ENCODE assay signal across 8 cellular contexts in the genomic region with DNA sequence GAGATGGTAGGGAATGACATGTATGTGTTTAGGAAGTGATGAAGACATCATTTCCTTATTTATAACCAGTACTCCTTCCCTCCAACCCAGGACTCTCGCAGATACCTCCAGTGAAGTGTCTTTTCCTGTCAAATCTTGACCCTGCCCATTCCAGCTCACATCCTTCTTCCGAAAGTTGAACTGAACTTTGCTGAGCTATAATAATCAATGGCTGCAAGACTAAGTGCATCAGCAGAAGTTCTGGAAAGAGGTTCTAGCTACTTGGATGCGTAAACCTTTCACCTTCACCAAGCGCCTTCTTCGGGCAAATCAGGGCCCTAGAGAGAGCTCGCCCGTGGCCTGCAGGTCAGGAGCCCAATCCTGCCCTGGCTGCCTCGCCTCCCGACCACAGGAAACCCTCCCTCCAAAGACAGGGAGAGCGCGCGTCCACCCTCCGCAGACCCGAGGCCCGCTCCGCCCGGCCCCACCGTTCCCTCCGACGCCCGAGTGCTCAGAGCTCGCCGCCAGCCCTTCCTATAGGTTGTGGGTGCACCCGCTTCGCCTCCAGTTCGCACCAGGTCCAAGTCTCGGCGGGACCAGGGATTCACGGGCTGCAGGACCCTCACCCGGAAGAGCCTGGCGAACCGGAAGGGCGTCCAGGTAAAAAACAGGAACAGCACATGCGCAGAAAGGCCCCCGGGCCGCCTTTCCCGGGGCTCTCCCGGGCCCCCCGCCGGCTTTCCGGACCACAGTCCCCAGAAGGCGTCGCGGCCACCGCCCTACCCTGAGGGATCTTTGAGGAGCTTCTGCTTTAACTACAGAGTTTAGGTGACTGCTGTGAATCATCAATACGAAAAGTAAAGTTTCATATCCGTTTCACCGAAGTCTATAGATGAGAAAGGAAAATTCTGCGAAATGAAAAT. TPM values are rescaled to one million over a fixed set of nuclear protein-coding genes. Genes with fewer than 3 reads are reported as not detected.
DNase-seq lines count a peak whose midpoint lies in the region; ATAC-seq, FAIRE-seq and TF ChIP-seq lines count a peak whose summit lies in the region.

A gene (minus strand): TSS at position 617 of the 902 bp plus-strand sequence. CDS start 1,457 bp downstream, outside the sequence.

- intact Hi-C loops in HepG2 (cut with micrococcal nuclease; ENCODE audit: unreplicated experiment), result no loop called here

- peak within 1 kb of the TSS; percentile 51 for H3K4me2 ChIP-seq in HepG2 (ENCODE audit: low read depth, low read length)

- H3K4me3 ChIP-seq in RWPE2 (ENCODE audit: severe bottlenecking) (peak within 1 kb of the TSS; percentile 50), coronary artery (peak within 1 kb of the TSS; percentile 84), HepG2 (replicated peaks in 1 of 3; ENCODE audit: insufficient read depth in 1 of 3, low read depth in 2 of 3, low read length in 3 of 3) (peak within 1 kb of the TSS; percentile 49 to 67 (median 67))

- ATAC-seq in RWPE2 (ENCODE audit: low read depth) (peak; percentile 85), HepG2 (peak; percentile 95), HG03469 (IDR thresholded peaks at IDR 0.05; ENCODE audit: unreplicated experiment) (no peak)

- no peak for TF ChIP-seq CTCF in RWPE2 (IDR thresholded peaks at IDR 0.05; ENCODE audit: poor library complexity, severe bottlenecking)
- TF ChIP-seq CTCF in coronary artery (IDR thresholded peaks at IDR 0.05), result no peak
- no peak for TF ChIP-seq CTCF in HepG2 (CRISPR knock-in tag; IDR thresholded peaks at IDR 0.05)

- no peak for FAIRE-seq in HepG2 (lab: Jason Lieb, UNC)

- TSS peak; percentile 70 for BruUV-seq in HepG2 (replicated peaks; lab: Mats Ljungman, UMichigan)

- no peak; the same call in 1 of the 2 replicates for TF ChIP-seq RAD21 in HepG2 (CRISPR knock-in tag; IDR thresholded peaks at IDR 0.05)

- POLR2A ChIA-PET in HepG2 (lab: Yijun Ruan, JAX), result interaction anchor here (0.6 to 1.3 kb wide), 6 partner anchors 9 to 1857 kb away, joined by 3 to 5 read pairs (median 3); no protein-coding TSS in a partner anchor

- no peak for TF ChIP-seq EP300 in HepG2 (IDR thresholded peaks at IDR 0.05; ENCODE audit: low read depth in 2 of 2, low read length in 2 of 2)
- no peak for TF ChIP-seq EP300 in HepG2 (CRISPR knock-in tag; IDR thresholded peaks at IDR 0.05; ENCODE audit: borderline replicate concordance)

- no peaks in the 10 kb centered on the region for H3K27me3 ChIP-seq in RWPE2 (ENCODE audit: insufficient read depth, poor library complexity, severe bottlenecking)
- H3K27me3 ChIP-seq in HepG2 (ENCODE audit: control insufficient read depth in 1 of 2, insufficient read depth in 2 of 2, low read length in 2 of 2), result peaks cover 0 to 15% of the 10 kb centered on the region in 2 experiments; a peak in 2 of 5 replicates

- CTCF ChIA-PET in HepG2 (lab: Yijun Ruan, JAX; ENCODE audit: low intra/inter-chr PET ratio, low total read pairs), result no interaction called here

- no peak within 1 kb of the TSS for H2AFZ ChIP-seq in HepG2 (ENCODE audit: low read length)

- WGBS in HepG2 (ENCODE audit: low lambda C conversion rate), result 38% methylated on average over 44 of the region's 49 CpGs

- peaks cover 6% of the 10 kb centered on the region for H3K4me1 ChIP-seq in RWPE2 (ENCODE audit: insufficient read depth, poor library complexity, severe bottlenecking)
- H3K4me1 ChIP-seq in HepG2 (ENCODE audit: insufficient read depth, low read length), result no peaks in the 10 kb centered on the region

- peak within 1 kb of the TSS; percentile 64 for H3K9ac ChIP-seq in HepG2 (ENCODE audit: insufficient read depth, low read depth, low read length)

- H3K36me3 ChIP-seq in RWPE2 (ENCODE audit: low read depth) (no peaks in the 10 kb centered on the region), HepG2 (replicated peaks in 1 of 2; ENCODE audit: control insufficient read depth in 1 of 2, insufficient read depth in 2 of 2, low read length in 2 of 2) (no peaks in the 10 kb centered on the region)

- no peaks in the 10 kb centered on the region for H3K79me2 ChIP-seq in HepG2 (ENCODE audit: insufficient read depth, low read length)

- DNase-seq in GM04504 (ENCODE audit: low read depth) (peak; percentile 2), HT-29 (ENCODE audit: low spot score) (peak; percentile 83), RWPE2 (ENCODE audit: low spot score) (peak; percentile 86), coronary artery (ENCODE audit: low spot score) (no peak), HepG2 (ENCODE audit: low spot score) (peak; percentile 69), NCI-H226 (no peak)
- DNase-seq in stimulated activated CD4-positive, alpha-beta T cell treated with anti-CD3 and anti-CD28 coated beads, Interleukin-1b, Interleukin-23, amount 100 ng/mL, for 48 hours, result peak; percentile 60

- TF ChIP-seq POLR2A in HepG2 (IDR thresholded peaks at IDR 0.05; ENCODE audit: insufficient read depth in 1 of 2, low read depth in 2 of 2, low read length in 2 of 2), result peak; percentile 64 to 82

- H3K27ac ChIP-seq in RWPE2 (ENCODE audit: poor library complexity, severe bottlenecking), result peak within 1 kb of the TSS; percentile 28
- H3K27ac ChIP-seq in coronary artery, result peak within 1 kb of the TSS in 1 of 2 donors; percentile 26
- peak within 1 kb of the TSS; percentile 57 for H3K27ac ChIP-seq in HepG2 (ENCODE audit: extremely low read length, insufficient read depth, low read length)

- H3K9me3 ChIP-seq in RWPE2 (ENCODE audit: severe bottlenecking) (no peaks in the 10 kb centered on the region), HepG2 (ENCODE audit: low read length) (no peaks in the 10 kb centered on the region)

- in situ Hi-C loops in HepG2 (cut with HindIII; ENCODE audit: extremely low pct_ligation_motif_present, low pct_unique_long_range_greater_than_20kb), result no loop called here

- H4K20me1 ChIP-seq in HepG2 (ENCODE audit: insufficient read depth, low read length), result no peaks in the 10 kb centered on the region

TF ChIP-seq in HepG2, 621 proteins besides CTCF, POLR2A, EP300 and RAD21 (continues in another document):
- TF ChIP-seq HIVEP1 (CRISPR knock-in tag; IDR thresholded peaks at IDR 0.05) (peak; percentile 62; the same call in 1 of the 2 replicates), HDAC1 (CRISPR knock-in tag; IDR thresholded peaks at IDR 0.05) (peak; percentile 66; the same call in 1 of the 2 replicates), GABPA (IDR thresholded peaks at IDR 0.05; ENCODE audit: low read depth, low read length) (peak; percentile 77), GABPA (CRISPR knock-in tag; IDR thresholded peaks at IDR 0.05; ENCODE audit: low read depth) (peak; percentile 93), KLF15 (CRISPR knock-in tag; IDR thresholded peaks at IDR 0.05; ENCODE audit: borderline replicate concordance) (no peak), ZBTB38 (CRISPR knock-in tag; IDR thresholded peaks at IDR 0.05) (peak; percentile 55; the same call in 1 of the 2 replicates), ZNF501 (CRISPR knock-in tag; IDR thresholded peaks at IDR 0.05) (peak; percentile 93), RBM39 (IDR thresholded peaks at IDR 0.05; ENCODE audit: low read depth, low read length, poor library complexity, severe bottlenecking) (peak; percentile 43), NRL (CRISPR knock-in tag; IDR thresholded peaks at IDR 0.05; ENCODE audit: borderline replicate concordance) (peak; percentile 68; the same call in 1 of the 2 replicates), KMT2A (CRISPR knock-in tag; IDR thresholded peaks at IDR 0.05) (peak; percentile 63; the same call in 1 of the 2 replicates), ZNF350 (CRISPR knock-in tag; IDR thresholded peaks at IDR 0.05; ENCODE audit: borderline replicate concordance, low read depth) (peak; percentile 28; the same call in 1 of the 2 replicates), ZMYM4 (CRISPR knock-in tag; IDR thresholded peaks at IDR 0.05) (peak; percentile 66), EED (CRISPR knock-in tag; IDR thresholded peaks at IDR 0.05) (no peak), REPIN1 (CRISPR knock-in tag; IDR thresholded peaks at IDR 0.05; ENCODE audit: borderline replicate concordance, low read depth) (0 out of 2 replicates have a peak, but pooled peaks have one; percentile 26), ZNF180 (CRISPR knock-in tag; IDR thresholded peaks at IDR 0.05; ENCODE audit: borderline replicate concordance, low read depth) (no peak), ZFP37 (CRISPR knock-in tag; IDR thresholded peaks at IDR 0.05; ENCODE audit: borderline replicate concordance) (no peak), MED1 (CRISPR knock-in tag; IDR thresholded peaks at IDR 0.05) (peak; percentile 60), ZNF17 (CRISPR knock-in tag; IDR thresholded peaks at IDR 0.05) (no peak)

RNA-seq across cellular contexts. Expression of the gene that starts here (rescaled TPM):
- 1.5 and 1.7 TPM in 2 replicates for total RNA-seq in HT-29 (2014; rRNA removed; shearing (Covaris generic))
- total RNA-seq in HepG2 (2016; rRNA removed; fragmentation: Illumina TruSeq; extraction: Trizol), result 4.8 and 5.3 TPM in 2 replicates
- total RNA-seq in HepG2 (2016; cell fraction: cytosol; rRNA removed; fragmentation: Illumina TruSeq; extraction: Trizol; ENCODE audit: low read depth), result 0.88 and 1.0 TPM in 2 replicates
- total RNA-seq in HepG2 (2016; cell fraction: insoluble cytoplasmic fraction; rRNA removed; fragmentation: Illumina TruSeq; extraction: Trizol), result 4.7 and 5.1 TPM in 2 replicates
- 1.7 and 2.4 TPM in 2 replicates for total RNA-seq in HepG2 (2016; cell fraction: membrane; rRNA removed; fragmentation: Illumina TruSeq; extraction: Trizol)
- total RNA-seq in HepG2 (2016; cell fraction: nucleus; rRNA removed; fragmentation: Illumina TruSeq; extraction: Trizol), result 11.4 and 12.3 TPM in 2 replicates
- 6.9 and 7.8 TPM in 2 replicates for polyA plus RNA-seq in HepG2 (2011; rRNA removed)
- polyA plus RNA-seq in HepG2 (2011; cell fraction: cytosol; rRNA removed), result 1.3 and 1.9 TPM in 2 replicates
- 15.7 and 19.6 TPM in 2 replicates for polyA plus RNA-seq in HepG2 (2011; cell fraction: nucleus; rRNA removed)
- polyA plus RNA-seq in HepG2 (2012), result 3.0 and 4.6 TPM in 2 replicates
- 0.20 and 0.32 TPM in 2 replicates for polyA plus RNA-seq in HepG2 (2016; cell fraction: cytosol; fragmentation: Illumina TruSeq; extraction: Trizol; ENCODE audit: low read depth)
- polyA plus RNA-seq in HepG2 (2016; cell fraction: insoluble cytoplasmic fraction; fragmentation: Illumina TruSeq; extraction: Trizol; ENCODE audit: low read depth), result 4.3 and 4.8 TPM in 2 replicates
- polyA plus RNA-seq in HepG2 (2016; cell fraction: membrane; fragmentation: Illumina TruSeq; extraction: Trizol; ENCODE audit: low read depth), result 0.69 and 0.77 TPM in 2 replicates
- 31.6 and 32.6 TPM in 2 replicates for polyA plus RNA-seq in HepG2 (2016; cell fraction: nucleus; fragmentation: Illumina TruSeq; extraction: Trizol; ENCODE audit: insufficient read depth, low read depth)
- polyA minus RNA-seq in HepG2 (2011; rRNA and poly(A)+ RNA removed; ENCODE audit: low replicate concordance), result 2.8 TPM in 1 of 2 replicates, not detected in the other
- 1.7 and 1.8 TPM in 2 replicates for polyA minus RNA-seq in HepG2 (2011; cell fraction: cytosol; rRNA and poly(A)+ RNA removed)
- polyA minus RNA-seq in HepG2 (2011; cell fraction: nucleus; rRNA and poly(A)+ RNA removed), result 22.5 and 32.0 TPM in 2 replicates

Comparison
In these comparisons a context has a peak if more than half of its experiments do, and no peak if none do; other contexts are left out.
1. DNase-seq: peak in GM04504 (single experiment), HT-29 (single experiment), RWPE2 (single experiment), HepG2 (single experiment) and stimulated activated CD4-positive, alpha-beta T cell treated with anti-CD3 and anti-CD28 coated beads, Interleukin-1b, Interleukin-23, amount 100 ng/mL, for 48 hours (single experiment); none in coronary artery (single experiment) and NCI-H226 (single experiment).
2. Peak in every context shown above with its lines, with median percentiles within 50 percentile points of each other: H3K4me3 ChIP-seq.